In genomic region chr15:59344311-59344710, GRCh38 we compare ENCODE assay signal across 24 cellular contexts. TPM values are rescaled to one million over a fixed set of nuclear protein-coding genes. Genes with fewer than 3 reads are reported as not detected.
DNase-seq lines count a peak whose midpoint lies in the region; ATAC-seq, FAIRE-seq and TF ChIP-seq lines count a peak whose summit lies in the region.
"Had no signal": no experiment of that assay in that cellular context is flagged by ENCODE, and none has a peak within 500 bp of the region (broad histone marks: within the 10 kb centered on the region; RNA-seq: fewer than 3 reads in every experiment).

No MANE protein-coding gene starts in this region.

- no peak for TF ChIP-seq POLR2A in H1 (IDR thresholded peaks at IDR 0.05; ENCODE audit: control extremely low read depth in 1 of 2, low read depth in 2 of 2, low read length in 2 of 2)

- H3K9me3 Mint-ChIP-seq in activated naive CD8-positive, alpha-beta T cell treated with anti-CD3 and anti-CD28 coated beads, Interleukin-2, amount 10 ng/mL, durations not matched to agents 7 days and 5 days: peaks cover 6% of the 10 kb centered on the region
- H3K9me3 Mint-ChIP-seq in activated naive CD8-positive, alpha-beta T cell treated with anti-CD3 and anti-CD28 coated beads for 36 hours: peaks cover 3% of the 10 kb centered on the region
- peaks cover 9% of the 10 kb centered on the region for H3K9me3 Mint-ChIP-seq in neural progenitor cell
- H3K9me3 Mint-ChIP-seq: CD8-positive, alpha-beta T cell had no signal

- POLR2A ChIA-PET in activated naive CD8-positive, alpha-beta T cell treated with anti-CD3 and anti-CD28 coated beads, Interleukin-2, amount 10 ng/mL, durations not matched to agents 7 days and 5 days (lab: Charles Lee): interaction anchor here (0.7 kb wide), 1 partner anchor 880 kb away, joined by 4 read pairs; no protein-coding TSS in a partner anchor
- POLR2A ChIA-PET in H1 (lab: Charles Lee; ENCODE audit: partially characterized antibody): interaction anchor here (2.3 kb wide), 1 partner anchor 10 kb away, joined by 9 read pairs; no protein-coding TSS in a partner anchor

- H4K12ac ChIP-seq in trophoblast cell (ENCODE audit: low read depth, low read length): no peak overlapping the region

- H3K4me1 ChIP-seq in H1 (replicated peaks in 1 of 4; ENCODE audit: control insufficient read depth in 3 of 4, insufficient read depth in 4 of 4, low read length in 3 of 4): peaks cover 6 to 14% (median 7%) of the 10 kb centered on the region in 4 experiments
- H3K4me1 ChIP-seq in trophoblast cell (ENCODE audit: control insufficient read depth in 1 of 2, insufficient read depth in 2 of 2, low read length in 2 of 2): peaks cover 0 to 4% of the 10 kb centered on the region in 2 experiments
- peaks cover 6% of the 10 kb centered on the region for H3K4me1 ChIP-seq in neural progenitor cell

- no peaks in the 10 kb centered on the region for H3K9me3 ChIP-seq in H1 (ENCODE audit: insufficient read depth in 2 of 2, low read depth in 1 of 2, low read length in 1 of 2)
- no peaks in the 10 kb centered on the region for H3K9me3 ChIP-seq in trophoblast cell (ENCODE audit: insufficient read depth, low read depth, low read length)
- H3K9me3 ChIP-seq in neural progenitor cell (ENCODE audit: low read depth): no peaks in the 10 kb centered on the region
- H3K9me3 ChIP-seq: Caco-2 had no signal

- no peaks in the 10 kb centered on the region for H3F3A ChIP-seq in neural progenitor cell (ENCODE audit: low read depth)

- peaks cover 0 to 67% of the 10 kb centered on the region in 2 experiments for H3K79me2 ChIP-seq in H1 (ENCODE audit: control insufficient read depth in 1 of 2, insufficient read depth in 2 of 2, low read length in 2 of 2)
- H3K79me2 ChIP-seq in trophoblast cell (ENCODE audit: control insufficient read depth, insufficient read depth, low read length, poor library complexity): peaks cover 2% of the 10 kb centered on the region
- H3K79me2 ChIP-seq in neural progenitor cell (ENCODE audit: low read depth): peaks cover 10% of the 10 kb centered on the region

- H3K4me1 Mint-ChIP-seq in activated naive CD8-positive, alpha-beta T cell treated with anti-CD3 and anti-CD28 coated beads, Interleukin-2, amount 10 ng/mL, durations not matched to agents 7 days and 5 days: peaks cover 21% of the 10 kb centered on the region
- H3K4me1 Mint-ChIP-seq in activated naive CD8-positive, alpha-beta T cell treated with anti-CD3 and anti-CD28 coated beads for 36 hours: peaks cover 2% of the 10 kb centered on the region
- H3K4me1 Mint-ChIP-seq in neural progenitor cell: no peaks in the 10 kb centered on the region

- no peak overlapping the region for H3K27ac ChIP-seq in H1 (ENCODE audit: low read depth, low read length)
- no peak overlapping the region for H3K27ac ChIP-seq in trophoblast cell (ENCODE audit: low read depth, low read length)
- H3K27ac ChIP-seq in neural progenitor cell: no peak overlapping the region
- H3K27ac ChIP-seq: 22Rv1, BLaER1, C4-2B, GM23248 had no signal

- H3K18ac ChIP-seq in H1 (ENCODE audit: extremely low read depth, low read length) (0 out of 2 replicates have a peak overlapping the region, but pooled peaks have one; percentile 13), trophoblast cell (ENCODE audit: low read length) (no peak overlapping the region)

- H3K4me2 ChIP-seq in H1 (ENCODE audit: insufficient read depth in 1 of 2, low read depth in 2 of 2, low read length in 2 of 2): no peak overlapping the region
- H3K4me2 ChIP-seq in trophoblast cell (ENCODE audit: low read length): no peak overlapping the region
- no peak overlapping the region for H3K4me2 ChIP-seq in neural progenitor cell
- H3K4me2 ChIP-seq: BLaER1 had no signal

- H3K23me2 ChIP-seq in H1 (ENCODE audit: low read depth, low read length): no peaks in the 10 kb centered on the region

- TF ChIP-seq CTCF in H1 (IDR thresholded peaks at IDR 0.05; ENCODE audit: control extremely low read depth in 1 of 3, insufficient read depth in 1 of 3, low read depth in 1 of 3, low read length in 3 of 3) (no peak), neural progenitor cell (IDR thresholded peaks at IDR 0.05) (no peak)

- H3K27me3 Mint-ChIP-seq in activated naive CD8-positive, alpha-beta T cell treated with anti-CD3 and anti-CD28 coated beads, Interleukin-2, amount 10 ng/mL, durations not matched to agents 7 days and 5 days: peaks cover 16% of the 10 kb centered on the region
- H3K27me3 Mint-ChIP-seq in activated naive CD8-positive, alpha-beta T cell treated with anti-CD3 and anti-CD28 coated beads for 36 hours: peaks cover 4% of the 10 kb centered on the region
- H3K27me3 Mint-ChIP-seq in neural progenitor cell (ENCODE audit: insufficient read depth, low read depth): peaks cover 2% of the 10 kb centered on the region
- H3K27me3 Mint-ChIP-seq: B cell had no signal

- no peak overlapping the region for H2BK12ac ChIP-seq in H1 (ENCODE audit: low read depth, low read length)
- H2BK12ac ChIP-seq in trophoblast cell (ENCODE audit: low read length): no peak overlapping the region

- H3K79me1 ChIP-seq in H1 (ENCODE audit: low read depth, low read length) (peaks cover 10% of the 10 kb centered on the region; the same call in 1 of the 2 replicates), trophoblast cell (ENCODE audit: low read length) (no peaks in the 10 kb centered on the region)

- H3K4me3 Mint-ChIP-seq in activated naive CD8-positive, alpha-beta T cell treated with anti-CD3 and anti-CD28 coated beads, Interleukin-2, amount 10 ng/mL, durations not matched to agents 7 days and 5 days: no peak overlapping the region
- H3K4me3 Mint-ChIP-seq in activated naive CD8-positive, alpha-beta T cell treated with anti-CD3 and anti-CD28 coated beads for 36 hours: no peak overlapping the region
- no peak overlapping the region for H3K4me3 Mint-ChIP-seq in neural progenitor cell
- H3K4me3 Mint-ChIP-seq: B cell; CD4-positive, CD25-positive, alpha-beta regulatory T cell; CD8-positive, alpha-beta T cell; H9 had no signal

- no peaks in the 10 kb centered on the region for H4K20me1 ChIP-seq in H1 (replicated peaks in 1 of 2; ENCODE audit: control insufficient read depth in 1 of 2, insufficient read depth in 2 of 2, low read length in 2 of 2)
- no peaks in the 10 kb centered on the region for H4K20me1 ChIP-seq in neural progenitor cell (ENCODE audit: low read depth)
- H4K20me1 ChIP-seq: BLaER1 had no signal

- peak overlapping the region; percentile 27 for H3K27ac Mint-ChIP-seq in activated naive CD8-positive, alpha-beta T cell treated with anti-CD3 and anti-CD28 coated beads, Interleukin-2, amount 10 ng/mL, durations not matched to agents 7 days and 5 days
- no peak overlapping the region for H3K27ac Mint-ChIP-seq in activated naive CD8-positive, alpha-beta T cell treated with anti-CD3 and anti-CD28 coated beads for 36 hours
- H3K27ac Mint-ChIP-seq in neural progenitor cell: no peak overlapping the region
- H3K27ac Mint-ChIP-seq: B cell; CD4-positive, CD25-positive, alpha-beta regulatory T cell; CD8-positive, alpha-beta T cell had no signal

- H2AFZ ChIP-seq in H1 (ENCODE audit: low read length) (no peak overlapping the region), trophoblast cell (ENCODE audit: insufficient read depth, low read length, poor library complexity) (no peak overlapping the region), neural progenitor cell (replicated peaks) (no peak overlapping the region)
- H2AFZ ChIP-seq: GM23248 had no signal

- no peak for TF ChIP-seq RAD21 in H1 (IDR thresholded peaks at IDR 0.05 in 1 of 2, conservative IDR thresholded peaks at IDR 0.05 in 1 of 2; ENCODE audit: low read depth in 2 of 2, low read length in 2 of 2)

- peaks cover 30% of the 10 kb centered on the region for H3K36me3 Mint-ChIP-seq in activated naive CD8-positive, alpha-beta T cell treated with anti-CD3 and anti-CD28 coated beads, Interleukin-2, amount 10 ng/mL, durations not matched to agents 7 days and 5 days
- peaks cover 1% of the 10 kb centered on the region for H3K36me3 Mint-ChIP-seq in activated naive CD8-positive, alpha-beta T cell treated with anti-CD3 and anti-CD28 coated beads for 36 hours
- no peaks in the 10 kb centered on the region for H3K36me3 Mint-ChIP-seq in neural progenitor cell
- H3K36me3 Mint-ChIP-seq: CD4-positive, CD25-positive, alpha-beta regulatory T cell; CD8-positive, alpha-beta T cell had no signal

- H3K4me3 ChIP-seq in H1 (ENCODE audit: extremely low read depth in 1 of 4, insufficient read depth in 2 of 4, low read depth in 3 of 4, low read length in 4 of 4) (no peak overlapping the region), trophoblast cell (ENCODE audit: low read depth, low read length) (no peak overlapping the region), neural progenitor cell (no peak overlapping the region)
- H3K4me3 ChIP-seq: BLaER1, GM23248 had no signal

- H3K9ac ChIP-seq in H1 (replicated peaks in 1 of 4; ENCODE audit: extremely low read depth in 1 of 4, low read depth in 3 of 4, low read length in 3 of 4) (no peak overlapping the region), trophoblast cell (ENCODE audit: low read length) (no peak overlapping the region), neural progenitor cell (no peak overlapping the region)
- H3K9ac ChIP-seq: BLaER1, GM23248 had no signal

- TF ChIP-seq EP300 in H1 (IDR thresholded peaks at IDR 0.05; ENCODE audit: borderline replicate concordance in 1 of 2, low read depth in 2 of 2, low read length in 2 of 2): no peak

- no peak overlapping the region for H3K4ac ChIP-seq in H1 (replicated peaks; ENCODE audit: insufficient read length, low read depth, low read length)
- H3K4ac ChIP-seq in trophoblast cell (ENCODE audit: low read depth, low read length): no peak overlapping the region

- H2BK120ac ChIP-seq in H1 (replicated peaks; ENCODE audit: low read depth, low read length): no peak overlapping the region
- H2BK120ac ChIP-seq in trophoblast cell (ENCODE audit: insufficient read depth, low read length, poor library complexity): no peak overlapping the region

- no peak overlapping the region for H3K56ac ChIP-seq in H1 (replicated peaks; ENCODE audit: insufficient read length, low read depth, low read length)

- FAIRE-seq in H1 (lab: Jason Lieb, UNC): no peak
- FAIRE-seq: A204.1, D721Med, GM12892 had no signal

- H3K36me3 ChIP-seq in H1 (ENCODE audit: control insufficient read depth in 2 of 4, insufficient read depth in 4 of 4, low read length in 3 of 4): no peaks in the 10 kb centered on the region
- H3K36me3 ChIP-seq in trophoblast cell (ENCODE audit: control insufficient read depth in 1 of 2, insufficient read depth in 2 of 2, low read length in 2 of 2): no peaks in the 10 kb centered on the region
- no peaks in the 10 kb centered on the region for H3K36me3 ChIP-seq in neural progenitor cell
- H3K36me3 ChIP-seq: BLaER1 had no signal

- H3K27me3 ChIP-seq in H1 (replicated peaks in 1 of 4; ENCODE audit: control insufficient read depth in 3 of 4, extremely low read depth in 1 of 4, insufficient read depth in 3 of 4, low read length in 3 of 4) (no peaks in the 10 kb centered on the region), trophoblast cell (ENCODE audit: insufficient read depth, low read length) (no peaks in the 10 kb centered on the region), neural progenitor cell (no peaks in the 10 kb centered on the region)
- H3K27me3 ChIP-seq: BLaER1 had no signal

- no peak for ATAC-seq in activated naive CD8-positive, alpha-beta T cell treated with anti-CD3 and anti-CD28 coated beads, Interleukin-2, amount 10 ng/mL, durations not matched to agents 7 days and 5 days (ENCODE audit: low read depth)
- no peak for ATAC-seq in GM19467 (IDR thresholded peaks at IDR 0.05; ENCODE audit: unreplicated experiment)
- ATAC-seq: CD8-positive, alpha-beta T cell; HCT116 had no signal

- no peak for DNase-seq in activated naive CD8-positive, alpha-beta T cell treated with anti-CD3 and anti-CD28 coated beads, Interleukin-2, amount 10 ng/mL, durations not matched to agents 7 days and 5 days
- DNase-seq in activated naive CD8-positive, alpha-beta T cell treated with anti-CD3 and anti-CD28 coated beads for 36 hours: no peak
- DNase-seq in H1 (ENCODE audit: low read depth in 1 of 2, low spot score in 2 of 2): no peak
- peak; percentile 73 to 74 for DNase-seq in trophoblast cell
- no peak for DNase-seq in neural progenitor cell (ENCODE audit: low spot score)
- no peak for DNase-seq in globus pallidus (ENCODE audit: low spot score)
- DNase-seq: Caco-2; CD4-positive, CD25-positive, alpha-beta regulatory T cell; CD8-positive, alpha-beta T cell; DMS 273 treated with DMSO at 0.1 percent for 48 hours; DMS79; EL; GF-D8; GM23248; H9 had no signal

- CTCF ChIA-PET in H1 (lab: Charles Lee; ENCODE audit: partially characterized antibody): interaction anchor here (1.1 kb wide), 2 partner anchors 16 to 36 kb away, joined by 3 to 8 read pairs; no protein-coding TSS in a partner anchor

- H2BK15ac ChIP-seq in H1 (ENCODE audit: low read length): no peak overlapping the region

- H4K91ac ChIP-seq in H1 (replicated peaks; ENCODE audit: insufficient read length, low read length): peak overlapping the region; percentile 25
- no peak overlapping the region for H4K91ac ChIP-seq in trophoblast cell (ENCODE audit: low read depth, low read length)

- no peak overlapping the region for H4K8ac ChIP-seq in H1 (ENCODE audit: extremely low read depth, insufficient read depth, low read length)
- no peak overlapping the region for H4K8ac ChIP-seq in trophoblast cell (ENCODE audit: low read depth, low read length)

- H4K5ac ChIP-seq in H1 (ENCODE audit: insufficient read length, low read depth, low read length): no peak overlapping the region

- no peak overlapping the region for H2AK5ac ChIP-seq in H1 (ENCODE audit: low read depth, low read length)
- no peak overlapping the region for H2AK5ac ChIP-seq in trophoblast cell (ENCODE audit: low read length)

- H2BK5ac ChIP-seq in H1 (ENCODE audit: low read depth, low read length): no peak overlapping the region
- H2BK5ac ChIP-seq in trophoblast cell (ENCODE audit: low read depth, low read length, poor library complexity): no peak overlapping the region

- no peak overlapping the region for H2BK20ac ChIP-seq in H1 (ENCODE audit: low read length)

- H3K14ac ChIP-seq in H1 (ENCODE audit: insufficient read length) (no peak overlapping the region), trophoblast cell (ENCODE audit: low read length) (no peak overlapping the region)

- H3K23ac ChIP-seq in H1 (ENCODE audit: insufficient read length): no peak overlapping the region
- no peak overlapping the region for H3K23ac ChIP-seq in trophoblast cell (ENCODE audit: low read length)

RNA-seq across cellular contexts. Expression of gene MYO1E, which starts 28.4 kb away (rescaled TPM):
- total RNA-seq in activated naive CD8-positive, alpha-beta T cell treated with anti-CD3 and anti-CD28 coated beads, Interleukin-2, amount 10 ng/mL, durations not matched to agents 7 days and 5 days: 10 to 100 TPM; 73.9 to 79.1 TPM
- 10 to 100 TPM; 51.0 to 61.0 TPM for total RNA-seq in activated naive CD8-positive, alpha-beta T cell treated with anti-CD3 and anti-CD28 coated beads for 36 hours
- total RNA-seq in H1 (2021; fragmentation: NEBNext Ultra II Directional; extraction: Animal tissue kit (Norgen Biotek cat#: 25700)): 138 and 142 TPM in 2 replicates
- polyA plus RNA-seq in H1 (2011; rRNA removed): 19.6 and 43.4 TPM in 2 replicates
- 35.3 TPM for polyA plus RNA-seq in H1 (2011; cell fraction: cytosol; rRNA removed)
- 42.3 TPM for polyA plus RNA-seq in H1 (2011; cell fraction: nucleus; rRNA removed)
- polyA plus RNA-seq in H1 (2012, experiment 1 of 2): 38.4 to 60.6 TPM (median 45.1 TPM) in 4 replicates
- 10.3 TPM for polyA plus RNA-seq in H1 (2012, experiment 2 of 2)
- polyA plus RNA-seq in H1 (2013, experiment 1 of 2): 26.3 TPM
- 28.6 TPM for polyA plus RNA-seq in H1 (2013, experiment 2 of 2)
- polyA minus RNA-seq in H1 (2011; rRNA and poly(A)+ RNA removed): 61.0 and 87.1 TPM in 2 replicates
- 40.8 TPM for polyA minus RNA-seq in H1 (2011; cell fraction: cytosol; rRNA and poly(A)+ RNA removed)
- polyA minus RNA-seq in H1 (2011; cell fraction: nucleus; rRNA and poly(A)+ RNA removed): 110 TPM
- polyA plus RNA-seq in trophoblast cell (2013): 32.1 and 36.8 TPM in 2 replicates
- 39.9 and 49.7 TPM in 2 replicates for total RNA-seq in neural progenitor cell (ENCODE audit: low replicate concordance)

Comparison
In these comparisons a context has a peak if more than half of its experiments do, and no peak if none do; other contexts are left out.
1. DNase-seq: peak in trophoblast cell (2 of 2); none in activated naive CD8-positive, alpha-beta T cell treated with anti-CD3 and anti-CD28 coated beads, Interleukin-2, amount 10 ng/mL, durations not matched to agents 7 days and 5 days (single experiment), activated naive CD8-positive, alpha-beta T cell treated with anti-CD3 and anti-CD28 coated beads for 36 hours (single experiment), H1 (0 of 2), neural progenitor cell (single experiment) and globus pallidus (single experiment).